Comparison of ENCODE assay signal across 8 cellular contexts in the genomic region with DNA sequence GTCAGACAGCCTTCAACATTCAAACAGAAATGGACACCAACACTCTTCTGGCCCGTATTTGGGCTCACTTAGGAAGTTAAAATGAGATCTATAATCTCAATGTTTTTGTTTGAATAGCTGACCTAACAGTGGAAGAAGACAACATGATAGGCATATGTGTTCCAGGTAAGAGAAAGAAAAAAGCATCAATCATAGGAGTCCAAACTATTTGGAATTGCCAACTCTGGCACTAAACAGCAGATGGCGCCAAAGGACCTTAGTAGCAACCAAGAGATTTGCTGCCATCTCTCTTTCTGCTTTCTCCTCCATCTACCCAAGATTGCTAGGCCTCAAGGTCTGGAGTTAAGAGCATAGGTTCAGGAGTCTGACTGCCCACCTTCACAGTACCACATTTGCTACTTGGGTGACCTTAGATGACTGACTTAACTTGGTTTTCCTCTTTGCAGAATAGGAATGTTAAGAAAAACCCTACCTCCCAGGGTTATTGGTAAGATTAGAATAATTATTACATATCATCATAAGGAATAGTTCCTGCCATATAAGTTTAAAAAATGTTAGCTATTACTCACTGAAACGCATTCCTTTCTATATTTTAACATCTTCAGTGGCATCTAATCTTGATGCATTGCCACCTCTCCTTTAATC. TPM values are rescaled to one million over a fixed set of nuclear protein-coding genes. Genes with fewer than 3 reads are reported as not detected.
DNase-seq lines count a peak whose midpoint lies in the region; ATAC-seq, FAIRE-seq and TF ChIP-seq lines count a peak whose summit lies in the region.

No MANE protein-coding gene starts in this region.

- no peak for ATAC-seq in HG02623 (IDR thresholded peaks at IDR 0.05; ENCODE audit: unreplicated experiment)
- ATAC-seq in GM21825 (IDR thresholded peaks at IDR 0.05; ENCODE audit: unreplicated experiment): no peak

- H3K4me3 Mint-ChIP-seq in astrocyte (ENCODE audit: unreplicated experiment): no peak overlapping the region

- H3K4me1 Mint-ChIP-seq in astrocyte (ENCODE audit: low read depth, unreplicated experiment): no peaks in the 10 kb centered on the region

- H3K9me3 Mint-ChIP-seq in astrocyte (ENCODE audit: unreplicated experiment): no peaks in the 10 kb centered on the region

- DNase-seq in GM12891 (ENCODE audit: insufficient read length, low spot score) (no peak), NCI-H146 (lab: John Stamatoyannopoulos, UW) (peak; percentile 76), T-helper 2 cell (peak; percentile 19 to 71 (median 38)), astrocyte (ENCODE audit: low read depth) (peak; percentile 54), hippocampal formation (lab: John Stamatoyannopoulos, UW) (peak; percentile 45 to 49), skeletal muscle cell (ENCODE audit: low read depth) (peak; percentile 25)

- H3K9ac ChIP-seq in astrocyte (ENCODE audit: low read length): no peak overlapping the region

- H3K79me2 ChIP-seq in astrocyte (ENCODE audit: insufficient read depth, low read length): no peaks in the 10 kb centered on the region

- FAIRE-seq in GM12891 (lab: Jason Lieb, UNC) (peak; percentile 84), astrocyte (lab: Jason Lieb, UNC) (peak; percentile 81)

- H3K9me3 ChIP-seq in astrocyte (ENCODE audit: insufficient read depth, low read depth, low read length): no peaks in the 10 kb centered on the region

- H3K27ac Mint-ChIP-seq in astrocyte (ENCODE audit: unreplicated experiment): no peak overlapping the region

- H3K36me3 Mint-ChIP-seq in astrocyte (ENCODE audit: low read depth, unreplicated experiment): no peaks in the 10 kb centered on the region

- TF ChIP-seq POLR2A in GM12891 (IDR thresholded peaks at IDR 0.05; ENCODE audit: low read depth, low read length): no peak

- H3K4me2 ChIP-seq in astrocyte (ENCODE audit: low read length): no peak overlapping the region

- no peaks in the 10 kb centered on the region for H4K20me1 ChIP-seq in astrocyte (ENCODE audit: insufficient read depth, low read length)

- H3K27me3 ChIP-seq in astrocyte (ENCODE audit: insufficient read depth, low read length): no peaks in the 10 kb centered on the region

- no peak overlapping the region for H2AFZ ChIP-seq in astrocyte (ENCODE audit: low read depth, low read length)

- no peaks in the 10 kb centered on the region for H3K4me1 ChIP-seq in astrocyte (ENCODE audit: insufficient read depth, low read length)

- H3K4me3 ChIP-seq in astrocyte (ENCODE audit: insufficient read depth, low read depth, low read length) (no peak overlapping the region), skeletal muscle cell (ENCODE audit: low read depth, low read length) (no peak overlapping the region)

- no peaks in the 10 kb centered on the region for H3K36me3 ChIP-seq in astrocyte (ENCODE audit: insufficient read depth, low read length)

- TF ChIP-seq CTCF in astrocyte (IDR thresholded peaks at IDR 0.05; ENCODE audit: insufficient read depth, low read depth, low read length): peak; percentile 96

- H3K27me3 Mint-ChIP-seq in astrocyte (ENCODE audit: low read depth, unreplicated experiment): no peaks in the 10 kb centered on the region

- H3K27ac ChIP-seq in astrocyte (ENCODE audit: low read depth, low read length): no peak overlapping the region

TF ChIP-seq in GM12891, 5 proteins besides CTCF, POLR2A, EP300 and RAD21:
- no peak for TF ChIP-seq SPI1 (IDR thresholded peaks at IDR 0.05; ENCODE audit: low read depth, low read length)
- no peak for TF ChIP-seq POU2F2 (IDR thresholded peaks at IDR 0.05; ENCODE audit: low read depth, low read length)
- TF ChIP-seq TAF1 (IDR thresholded peaks at IDR 0.05; ENCODE audit: low read depth, low read length): no peak

RNA-seq across cellular contexts. Expression of gene PEX5, which starts 30.2 kb away (rescaled TPM):
- 19.7 TPM for polyA plus RNA-seq in GM12891 (2012; ENCODE audit: low read depth, missing spikeins)
- 21.5 and 22.5 TPM in 2 replicates for total RNA-seq in astrocyte
